ENCODE assay signal across 15 cellular contexts in the genomic region with DNA sequence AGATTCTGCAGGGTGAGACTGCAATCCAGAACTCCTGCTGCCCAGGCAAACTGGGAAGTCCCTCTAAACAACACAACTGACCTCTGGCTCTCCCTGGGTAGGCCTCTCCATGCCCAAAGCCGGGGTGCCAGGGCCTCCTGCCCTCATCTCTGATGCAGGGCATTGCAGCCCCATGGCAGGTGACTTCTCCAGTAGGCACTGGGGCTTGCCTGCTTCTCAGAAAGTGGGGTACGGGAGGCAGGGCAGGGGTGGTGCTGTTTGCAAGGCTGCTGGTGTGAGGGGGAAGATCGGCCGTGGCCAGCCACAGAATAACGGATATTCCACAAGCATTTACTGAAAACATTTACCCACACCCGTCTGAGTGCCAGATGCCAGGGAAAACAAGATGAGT. TPM values are rescaled to one million over a fixed set of nuclear protein-coding genes. Genes with fewer than 3 reads are reported as not detected.
A peak's percentile ranks its signal among the peaks of the same experiment; 100 is the strongest.
DNase-seq lines count a peak whose midpoint lies in the region; ATAC-seq and TF ChIP-seq lines count a peak whose summit lies in the region.
"Had no signal": no experiment of that assay in that cellular context is flagged by ENCODE, and none has a peak within 500 bp of the region (broad histone marks: within the 10 kb centered on the region; RNA-seq: fewer than 3 reads in every experiment).

No MANE protein-coding gene starts in this region.

- H4K20me1 ChIP-seq in HCT116 (ENCODE audit: insufficient read depth) = no peaks in the 10 kb centered on the region

- CTCF ChIA-PET in HCT116 (lab: Charles Lee) = no interaction called here

- ATAC-seq in HCT116 (no peak), lung (ENCODE audit: insufficient read depth, low FRiP score) (no peak), GM21528 (IDR thresholded peaks at IDR 0.05; ENCODE audit: low FRiP score, unreplicated experiment) (no peak), GM21447 (IDR thresholded peaks at IDR 0.05; ENCODE audit: unreplicated experiment) (no peak)
- ATAC-seq: activated CD8-positive, alpha-beta memory T cell treated with anti-CD3 and anti-CD28 coated beads, Interleukin-2, amount 10 ng/mL, durations not matched to agents 7 days and 5 days had no signal

- H3K27me3 ChIP-seq in HCT116 (ENCODE audit: insufficient read depth, low read length) = no peaks in the 10 kb centered on the region
- H3K27me3 ChIP-seq in lung (ENCODE audit: control insufficient read depth, insufficient read depth) = no peaks in the 10 kb centered on the region
- H3K27me3 ChIP-seq in stomach = peaks cover 0 to 42% (median 17%) of the 10 kb centered on the region in 3 donors

- no peaks in the 10 kb centered on the region for H3K9me2 ChIP-seq in HCT116 (ENCODE audit: insufficient read depth)

- H3K4me2 ChIP-seq in HCT116 (ENCODE audit: low read length) = peak overlapping the region; percentile 15; the same call in 1 of the 2 replicates

- H3K4me1 Mint-ChIP-seq in CD14-positive monocyte = peaks cover 18% of the 10 kb centered on the region

- BruUV-seq in HCT116 (replicated peaks; lab: Mats Ljungman, UMichigan) = no TSS peak

- H2AFZ ChIP-seq in HCT116 (ENCODE audit: low read depth, low read length, poor library complexity, severe bottlenecking) = no peak overlapping the region

- peaks cover 0 to 19% (median 11%) of the 10 kb centered on the region in 7 donors for H3K9me3 Mint-ChIP-seq in CD14-positive monocyte

- peaks cover 4 to 8% of the 10 kb centered on the region in 2 donors for H3K36me3 Mint-ChIP-seq in CD14-positive monocyte
- H3K36me3 Mint-ChIP-seq: activated CD8-positive, alpha-beta memory T cell treated with anti-CD3 and anti-CD28 coated beads, Interleukin-2, amount 10 ng/mL, durations not matched to agents 7 days and 5 days had no signal

- RAD21 ChIA-PET in HCT116 (lab: Charles Lee; ENCODE audit: low non-redundant PET in 1 of 2, low total read pairs in 2 of 2, uncharacterized antibody in 2 of 2, unreplicated experiment in 2 of 2) = no interaction called here

- POLR2A ChIA-PET in HCT116 (lab: Charles Lee) = no interaction called here

- H3K9me3 ChIP-seq in HCT116 (ENCODE audit: control insufficient read depth in 1 of 2, insufficient read depth in 1 of 2, low read depth in 1 of 2, low read length in 2 of 2) = no peaks in the 10 kb centered on the region
- peaks cover 0 to 3% of the 10 kb centered on the region in 2 donors for H3K9me3 ChIP-seq in lung (ENCODE audit: control insufficient read depth in 2 of 2, insufficient read depth in 1 of 2, low read length in 1 of 2)
- H3K9me3 ChIP-seq in stomach = no peaks in the 10 kb centered on the region

- H3K27ac Mint-ChIP-seq in CD14-positive monocyte = no peak overlapping the region
- H3K27ac Mint-ChIP-seq: activated CD8-positive, alpha-beta memory T cell treated with anti-CD3 and anti-CD28 coated beads, Interleukin-2, amount 10 ng/mL, durations not matched to agents 7 days and 5 days had no signal

- no peaks in the 10 kb centered on the region for H3K36me3 ChIP-seq in HCT116 (ENCODE audit: control insufficient read depth in 1 of 2, insufficient read depth in 2 of 2, low read length in 2 of 2)
- H3K36me3 ChIP-seq in lung (ENCODE audit: control insufficient read depth in 2 of 2, insufficient read depth in 2 of 2, low read length in 2 of 2) = no peaks in the 10 kb centered on the region
- H3K36me3 ChIP-seq in stomach = no peaks in the 10 kb centered on the region

- H3K79me2 ChIP-seq in HCT116 (ENCODE audit: insufficient read depth, low read length) = no peaks in the 10 kb centered on the region

- TF ChIP-seq CTCF in HCT116 (IDR thresholded peaks at IDR 0.05 in 2 of 3, conservative IDR thresholded peaks at IDR 0.05 in 1 of 3; ENCODE audit: borderline replicate concordance in 1 of 3, insufficient read depth in 1 of 3, low read depth in 2 of 3, low read length in 2 of 3) = no peak
- TF ChIP-seq CTCF in lung (IDR thresholded peaks at IDR 0.05; ENCODE audit: control extremely low read depth, extremely low read depth) = no peak
- peak in 1 of 7 experiments; percentile 4 for TF ChIP-seq CTCF in stomach (IDR thresholded peaks at IDR 0.05)
- no peak for TF ChIP-seq CTCF in CD14-positive monocyte (IDR thresholded peaks at IDR 0.05)

- H3K9ac ChIP-seq in HCT116 (ENCODE audit: low read length) = no peak overlapping the region

- intact Hi-C loops in HCT116 (cut with micrococcal nuclease) = no loop called here
- intact Hi-C loops in stomach (cut with DNase I; ENCODE audit: low total_unique reads) = no loop called here
- intact Hi-C loops in CD14-positive monocyte (cut with micrococcal nuclease) = no loop called here

- peaks cover 53 to 72% (median 67%) of the 10 kb centered on the region in 3 donors for H3K27me3 Mint-ChIP-seq in CD14-positive monocyte (ENCODE audit: low read depth in 3 of 3)

- DNase-seq in HCT116 (ENCODE audit: low read depth, low spot score) = no peak
- DNase-seq in caudate nucleus (lab: John Stamatoyannopoulos, UW) = no peak
- no peak for DNase-seq in lung (ENCODE audit: low spot score)
- no peak for DNase-seq in stomach
- no peak for DNase-seq in CD14-positive monocyte (ENCODE audit: low spot score)
- DNase-seq in cerebellum (ENCODE audit: low spot score) = no peak
- DNase-seq: activated CD4-positive, CD25-positive, alpha-beta regulatory T cell; activated CD8-positive, alpha-beta memory T cell treated with anti-CD3 and anti-CD28 coated beads, Interleukin-2, amount 10 ng/mL, durations not matched to agents 7 days and 5 days; activated gamma-delta T cell; DMS79; foreskin fibroblast; stimulated activated CD4-positive, alpha-beta T cell treated with anti-CD3 and anti-CD28 coated beads, Interleukin-1b, Interleukin-23, amount 100 ng/mL, for 48 hours had no signal

- no peak for TF ChIP-seq EP300 in stomach (IDR thresholded peaks at IDR 0.05)

- WGBS in lung, 2 donors = 71 to 73% methylated on average over 6 of the region's 6 CpGs
- WGBS in stomach, 5 donors = 31 to 65% (median 39%) methylated on average over 5 to 6 of the region's 6 CpGs

- H3K27ac ChIP-seq in HCT116 (ENCODE audit: low read depth, low read length) (no peak overlapping the region; the same call in 1 of the 2 replicates), caudate nucleus (ENCODE audit: low read depth, low read length) (peak overlapping the region; percentile 36), lung (ENCODE audit: low read depth in 1 of 2, low read length in 1 of 2) (peak overlapping the region; percentile 28 to 91), stomach (peak overlapping the region; percentile 88 to 99 (median 96))

- no peak for TF ChIP-seq RAD21 in HCT116 (IDR thresholded peaks at IDR 0.05; ENCODE audit: low read depth)

- H3K4me3 Mint-ChIP-seq in CD14-positive monocyte = no peak overlapping the region
- H3K4me3 Mint-ChIP-seq: activated CD8-positive, alpha-beta memory T cell treated with anti-CD3 and anti-CD28 coated beads, Interleukin-2, amount 10 ng/mL, durations not matched to agents 7 days and 5 days had no signal

- TF ChIP-seq POLR2A in HCT116 (IDR thresholded peaks at IDR 0.05; ENCODE audit: borderline replicate concordance, extremely low read depth, insufficient read depth, insufficient read length) (no peak), stomach (IDR thresholded peaks at IDR 0.05) (no peak)

- H3K4me3 ChIP-seq in HCT116 (replicated peaks in 1 of 2; ENCODE audit: low read depth in 1 of 2, low read length in 2 of 2) (no peak overlapping the region), lung (no peak overlapping the region), stomach (no peak overlapping the region)

- H3K4me1 ChIP-seq in HCT116 (ENCODE audit: control insufficient read depth in 1 of 2, insufficient read depth in 2 of 2, low read length in 2 of 2) = peaks cover 34 to 52% of the 10 kb centered on the region in 2 experiments
- H3K4me1 ChIP-seq in lung (ENCODE audit: control insufficient read depth in 2 of 2, insufficient read depth in 2 of 2, low read length in 2 of 2) = peaks cover 6 to 21% of the 10 kb centered on the region in 2 donors
- peaks cover 32 to 69% (median 61%) of the 10 kb centered on the region in 4 donors for H3K4me1 ChIP-seq in stomach

TF ChIP-seq in HCT116, 20 proteins besides CTCF, POLR2A, EP300 and RAD21 (continues in another document):
- TF ChIP-seq SIN3A (IDR thresholded peaks at IDR 0.05; ENCODE audit: low read depth) (no peak), ZFX (IDR thresholded peaks at IDR 0.05) (no peak), YY1 (IDR thresholded peaks at IDR 0.05; ENCODE audit: extremely low read depth, insufficient replicate concordance, low read depth, low read length) (no peak), POLR2AphosphoS5 (IDR thresholded peaks at IDR 0.05; ENCODE audit: low read depth, low read length) (no peak)
- TF ChIP-seq, protein P1, sequence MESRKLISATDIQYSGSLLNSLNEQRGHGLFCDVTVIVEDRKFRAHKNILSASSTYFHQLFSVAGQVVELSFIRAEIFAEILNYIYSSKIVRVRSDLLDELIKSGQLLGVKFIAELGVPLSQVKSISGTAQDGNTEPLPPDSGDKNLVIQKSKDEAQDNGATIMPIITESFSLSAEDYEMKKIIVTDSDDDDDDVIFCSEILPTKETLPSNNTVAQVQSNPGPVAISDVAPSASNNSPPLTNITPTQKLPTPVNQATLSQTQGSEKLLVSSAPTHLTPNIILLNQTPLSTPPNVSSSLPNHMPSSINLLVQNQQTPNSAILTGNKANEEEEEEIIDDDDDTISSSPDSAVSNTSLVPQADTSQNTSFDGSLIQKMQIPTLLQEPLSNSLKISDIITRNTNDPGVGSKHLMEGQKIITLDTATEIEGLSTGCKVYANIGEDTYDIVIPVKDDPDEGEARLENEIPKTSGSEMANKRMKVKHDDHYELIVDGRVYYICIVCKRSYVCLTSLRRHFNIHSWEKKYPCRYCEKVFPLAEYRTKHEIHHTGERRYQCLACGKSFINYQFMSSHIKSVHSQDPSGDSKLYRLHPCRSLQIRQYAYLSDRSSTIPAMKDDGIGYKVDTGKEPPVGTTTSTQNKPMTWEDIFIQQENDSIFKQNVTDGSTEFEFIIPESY (IDR thresholded peaks at IDR 0.05; ENCODE audit: extremely low read depth, insufficient replicate concordance, low read length) = no peak
- TF ChIP-seq, protein P2, sequence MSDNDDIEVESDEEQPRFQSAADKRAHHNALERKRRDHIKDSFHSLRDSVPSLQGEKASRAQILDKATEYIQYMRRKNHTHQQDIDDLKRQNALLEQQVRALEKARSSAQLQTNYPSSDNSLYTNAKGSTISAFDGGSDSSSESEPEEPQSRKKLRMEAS (IDR thresholded peaks at IDR 0.05) = no peak

RNA-seq across cellular contexts. Expression of a gene that starts 4.1 kb away (rescaled TPM):
- total RNA-seq in HCT116 (2021; ENCODE audit: unreplicated experiment) = 54.4 TPM
- polyA plus RNA-seq in HCT116 (2012) = 83.1 and 93.8 TPM in 2 replicates
- 10 to 100 TPM; 77.5 to 81.4 TPM for total RNA-seq in lung
- polyA plus RNA-seq in lung = 10 to 100 TPM; 41.9 to 54.6 TPM
- 100 to 1,000 TPM in 4 of 5 donors, 10 to 100 TPM in 1; 66.5 to 321 (median 141) TPM for total RNA-seq in stomach
- polyA plus RNA-seq in stomach = 100 to 1,000 TPM in 2 of 3 donors, 10 to 100 TPM in 1; 84.5 to 145 (median 117) TPM
- 1 to 10 TPM in 1 of 2 donors, under 1 TPM in 1; 0.47 to 1.9 TPM for polyA plus RNA-seq in CD14-positive monocyte
- total RNA-seq in cerebellum = 6.4 TPM
- total RNA-seq: activated CD8-positive, alpha-beta memory T cell treated with anti-CD3 and anti-CD28 coated beads, Interleukin-2, amount 10 ng/mL, durations not matched to agents 7 days and 5 days had no signal

RNA-seq across cellular contexts. Expression of a gene that starts 38.7 kb away (rescaled TPM):
- total RNA-seq in HCT116 (2021; ENCODE audit: unreplicated experiment) = 0.71 TPM
- polyA plus RNA-seq in HCT116 (2012) = 0.11 and 0.17 TPM in 2 replicates
- total RNA-seq in lung = 10 to 100 TPM; 12.9 to 21.0 TPM
- polyA plus RNA-seq in lung = 10 to 100 TPM in 1 of 2 donors, 1 to 10 TPM in 1; 8.0 to 66.3 TPM
- total RNA-seq in stomach = 1 to 10 TPM in 3 of 5 donors, not detected in 2; 3.1 to 8.0 (median 5.3) TPM
- 1 to 10 TPM; 1.8 to 4.7 (median 2.7) TPM for polyA plus RNA-seq in stomach
- 100 to 1,000 TPM; 212 to 222 TPM for polyA plus RNA-seq in CD14-positive monocyte
- total RNA-seq in cerebellum = 2.6 TPM
- total RNA-seq: H4 had no signal
